25 cellular contexts compared by ENCODE assay signal in the genomic region with DNA sequence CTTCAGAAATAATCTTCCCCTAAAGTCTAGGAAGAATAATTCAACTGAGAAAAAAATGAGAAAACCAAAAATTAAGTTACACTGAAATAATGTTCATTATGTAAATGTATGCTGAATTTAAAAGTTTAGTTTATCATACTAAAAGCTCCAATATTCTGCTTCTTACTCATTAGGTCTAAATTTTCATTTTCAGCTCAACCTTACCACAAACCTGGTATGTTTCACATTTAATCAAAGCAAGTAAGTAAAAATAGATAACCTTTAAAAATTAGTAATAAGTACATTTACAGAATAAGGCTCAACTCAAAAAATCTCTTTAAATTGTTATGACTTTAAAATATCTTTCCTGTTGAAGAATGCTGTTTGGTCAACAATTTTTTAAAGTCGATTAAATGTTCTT.
"Had no signal": no experiment of that assay in that cellular context is flagged by ENCODE, and none has a peak within 500 bp of the region (broad histone marks: within the 10 kb centered on the region; RNA-seq: fewer than 3 reads in every experiment).

No MANE protein-coding gene starts in this region.

- FAIRE-seq: small intestine had no signal

- DNase-seq: activated B cell treated with CpG ODN at 0.5 μM for 24 hours; activated CD4-positive, alpha-beta memory T cell treated with anti-CD3 and anti-CD28 coated beads, Interleukin-2, amount 10 ng/mL, durations not matched to agents 7 days and 5 days; activated CD4-positive, alpha-beta T cell treated with anti-CD3 and anti-CD28 coated beads, Interleukin-2, amount 10 ng/mL, durations not matched to agents 24 days and 14 days; activated gamma-delta T cell; activated T-cell treated with anti-CD3 and anti-CD28 coated beads for 4 hours; anterior cingulate cortex; body of pancreas; effector CD4-positive, alpha-beta T cell; foreskin keratinocyte; lower lobe of right lung; mesendoderm; naive B cell; occipital lobe; posterior cingulate gyrus; stimulated activated CD4-positive, alpha-beta T cell treated with anti-CD3 and anti-CD28 coated beads, Interleukin-2, amount 100 ng/mL, for 24 hours; stimulated activated naive CD8-positive, alpha-beta T cell treated with anti-CD3 and anti-CD28 coated beads, Interleukin-15, amount 100 ng/mL, for 72 hours; T1000; uterus had no signal

- H3K36me3 ChIP-seq: uterus had no signal

- H3K4me3 ChIP-seq: body of pancreas, cardiac muscle cell, lower lobe of right lung, suprapubic skin, tibial nerve, uterus had no signal

- H3K27me3 ChIP-seq: body of pancreas, cardiac muscle cell, foreskin keratinocyte, suprapubic skin, tibial nerve, uterus had no signal

- ATAC-seq: body of pancreas; foreskin keratinocyte; left lobe of liver; lower lobe of right lung; sciatic nerve; stimulated activated effector memory CD8-positive, alpha-beta T cell treated with anti-CD3 and anti-CD28 coated beads, Interleukin-12 subunit alpha, Interleukin-12 subunit beta, amount 100 ng/mL, for 72 hours; stimulated activated naive CD8-positive, alpha-beta T cell treated with anti-CD3 and anti-CD28 coated beads, Interleukin-15, amount 100 ng/mL, for 72 hours had no signal

- H3K4me1 ChIP-seq: body of pancreas, foreskin keratinocyte, lower lobe of right lung, suprapubic skin, tibial nerve, uterus had no signal

- H3K9me3 ChIP-seq: body of pancreas, lower lobe of right lung, suprapubic skin, tibial nerve, uterus had no signal

- H3K27ac ChIP-seq: body of pancreas, cardiac muscle cell, foreskin keratinocyte, lower lobe of right lung, suprapubic skin, tibial nerve, uterus had no signal
